ENCODE assay signal across 27 cellular contexts in genomic region chr22:41898645-41899044, GRCh38. TPM values are rescaled to one million over a fixed set of nuclear protein-coding genes. Genes with fewer than 3 reads are reported as not detected.
"Had no signal": no experiment of that assay in that cellular context is flagged by ENCODE, and none has a peak within 500 bp of the region (broad histone marks: within the 10 kb centered on the region; RNA-seq: fewer than 3 reads in every experiment).

No MANE protein-coding gene starts in this region.

- H3K27me3 Mint-ChIP-seq: activated naive CD8-positive, alpha-beta T cell treated with anti-CD3 and anti-CD28 coated beads, Interleukin-2, amount 10 ng/mL, durations not matched to agents 7 days and 5 days; natural killer cell treated with Interleukin-12 subunit alpha and Interleukin-12 subunit beta and Interleukin-15 and Interleukin-18, amount 100 ng/mL, for 72 hours; stimulated activated naive CD8-positive, alpha-beta T cell treated with anti-CD3 and anti-CD28 coated beads, Interleukin-15, amount 100 ng/mL, for 72 hours had no signal

- H3K4me1 ChIP-seq: left lung, parathyroid adenoma, sigmoid colon, spleen, tibial artery had no signal

- H3K9me3 ChIP-seq: left lung, neutrophil, sigmoid colon, spleen, tibial artery had no signal

- H3K9me3 Mint-ChIP-seq: activated naive CD8-positive, alpha-beta T cell treated with anti-CD3 and anti-CD28 coated beads, Interleukin-2, amount 10 ng/mL, durations not matched to agents 7 days and 5 days; activated T-helper 2 cell treated with anti-CD3 and anti-CD28 coated beads, Interferon-gamma antibody, Interleukin-2, Interleukin-4, amounts not matched to agents 10 μg/mL and 5 μg/mL and 100 μg/mL, durations not matched to agents 14 hours and 24 hours and 36 hours; endodermal cell; mesothelial cell of epicardium; natural killer cell treated with Interleukin-12 subunit alpha and Interleukin-12 subunit beta and Interleukin-15 and Interleukin-18, amount 100 ng/mL, for 72 hours; stimulated activated naive CD8-positive, alpha-beta T cell treated with anti-CD3 and anti-CD28 coated beads, Interleukin-15, amount 100 ng/mL, for 72 hours had no signal

- H3K27ac Mint-ChIP-seq: activated naive CD8-positive, alpha-beta T cell treated with anti-CD3 and anti-CD28 coated beads, Interleukin-2, amount 10 ng/mL, durations not matched to agents 7 days and 5 days; activated T-helper 2 cell treated with anti-CD3 and anti-CD28 coated beads, Interferon-gamma antibody, Interleukin-2, Interleukin-4, amounts not matched to agents 10 μg/mL and 5 μg/mL and 100 μg/mL, durations not matched to agents 14 hours and 24 hours and 36 hours; endodermal cell; mesothelial cell of epicardium; natural killer cell treated with Interleukin-12 subunit alpha and Interleukin-12 subunit beta and Interleukin-15 and Interleukin-18, amount 100 ng/mL, for 72 hours had no signal

- H3K4me3 ChIP-seq: left lung, sigmoid colon, spleen, tibial artery had no signal

- H3K27ac ChIP-seq: left lung, neutrophil, parathyroid adenoma, sigmoid colon, spleen, tibial artery had no signal

- DNase-seq: activated CD4-positive, alpha-beta T cell treated with anti-CD3 and anti-CD28 coated beads for 1 hour; activated CD4-positive, alpha-beta T cell treated with anti-CD3 and anti-CD28 coated beads, Interleukin-2, amount 50 U/mL, for 1 hour; activated naive CD4-positive, alpha-beta T cell; activated naive CD8-positive, alpha-beta T cell treated with anti-CD3 and anti-CD28 coated beads, Interleukin-2, amount 10 ng/mL, durations not matched to agents 7 days and 5 days; activated T-cell treated with anti-CD3 and anti-CD28 coated beads, Interleukin-2, amount 50 U/mL, for 1 hour; amniotic stem cell; cerebellar nuclear complex; cortex of kidney; endodermal cell; hippocampal formation; kidney glomerular epithelial cell; mammary epithelial cell; sigmoid colon; stimulated activated CD4-positive, alpha-beta T cell treated with anti-CD3 and anti-CD28 coated beads, Interleukin-4, amount 100 ng/mL, for 24 hours; stimulated activated naive CD8-positive, alpha-beta T cell treated with anti-CD3 and anti-CD28 coated beads, Interleukin-15, amount 100 ng/mL, for 72 hours; T-helper 1 cell; T-helper 9 cell; tibial artery had no signal

- ATAC-seq: left lung; natural killer cell treated with Interleukin-12 subunit alpha and Interleukin-12 subunit beta and Interleukin-15 and Interleukin-18, amount 100 ng/mL, for 72 hours; stimulated activated naive CD8-positive, alpha-beta T cell treated with anti-CD3 and anti-CD28 coated beads, Interleukin-15, amount 100 ng/mL, for 72 hours had no signal

- H3K9ac ChIP-seq: parathyroid adenoma had no signal

- H3K36me3 Mint-ChIP-seq: natural killer cell treated with Interleukin-12 subunit alpha and Interleukin-12 subunit beta and Interleukin-15 and Interleukin-18, amount 100 ng/mL, for 72 hours had no signal

- H3K27me3 ChIP-seq: left lung, neutrophil, sigmoid colon, spleen, tibial artery had no signal

- H3K4me3 Mint-ChIP-seq: activated naive CD8-positive, alpha-beta T cell treated with anti-CD3 and anti-CD28 coated beads, Interleukin-2, amount 10 ng/mL, durations not matched to agents 7 days and 5 days; endodermal cell; mesothelial cell of epicardium; natural killer cell treated with Interleukin-12 subunit alpha and Interleukin-12 subunit beta and Interleukin-15 and Interleukin-18, amount 100 ng/mL, for 72 hours; stimulated activated naive CD8-positive, alpha-beta T cell treated with anti-CD3 and anti-CD28 coated beads, Interleukin-15, amount 100 ng/mL, for 72 hours had no signal

- H3K79me2 ChIP-seq: parathyroid adenoma had no signal

- H3K4me1 Mint-ChIP-seq: activated naive CD8-positive, alpha-beta T cell treated with anti-CD3 and anti-CD28 coated beads, Interleukin-2, amount 10 ng/mL, durations not matched to agents 7 days and 5 days; endodermal cell; mesothelial cell of epicardium; stimulated activated naive CD8-positive, alpha-beta T cell treated with anti-CD3 and anti-CD28 coated beads, Interleukin-15, amount 100 ng/mL, for 72 hours had no signal

- H2AFZ ChIP-seq: parathyroid adenoma had no signal

RNA-seq across cellular contexts. Expression of gene SHISA8, which starts 16.2 kb away (rescaled TPM):
- total RNA-seq: activated naive CD8-positive, alpha-beta T cell treated with anti-CD3 and anti-CD28 coated beads, Interleukin-2, amount 10 ng/mL, durations not matched to agents 7 days and 5 days; bronchial epithelial cell; fibroblast of villous mesenchyme; left lung; mammary epithelial cell; mesothelial cell of epicardium; natural killer cell treated with Interleukin-12 subunit alpha and Interleukin-12 subunit beta and Interleukin-15 and Interleukin-18, amount 100 ng/mL, for 72 hours; sigmoid colon had no signal
- polyA plus RNA-seq: mammary epithelial cell had no signal

RNA-seq across cellular contexts. Expression of gene TNFRSF13C, which starts 28.0 kb away (rescaled TPM):
- total RNA-seq: sigmoid colon had no signal
